Comparison of ENCODE assay signal across 9 cellular contexts in genomic region chr1:37476460-37477197, GRCh38. TPM values are rescaled to one million over a fixed set of nuclear protein-coding genes. Genes with fewer than 3 reads are reported as not detected.
DNase-seq lines count a peak whose midpoint lies in the region; ATAC-seq and TF ChIP-seq lines count a peak whose summit lies in the region.
"Had no signal": no experiment of that assay in that cellular context is flagged by ENCODE, and none has a peak within 500 bp of the region (broad histone marks: within the 10 kb centered on the region; RNA-seq: fewer than 3 reads in every experiment).

No MANE protein-coding gene starts in this region.

- CTCF ChIA-PET in OCI-LY7 (lab: Charles Lee; ENCODE audit: unreplicated experiment) = interaction anchor here (0.6 kb wide), 1 partner anchor 200 kb away, joined by 3 read pairs; no protein-coding TSS in a partner anchor

- no peak overlapping the region for H2AFZ ChIP-seq in OCI-LY7 (ENCODE audit: low read length)

- ATAC-seq in lower lobe of right lung = peak; percentile 0 to 12

- H3K9me3 ChIP-seq in OCI-LY7 (ENCODE audit: low read length) = no peaks in the 10 kb centered on the region
- no peaks in the 10 kb centered on the region for H3K9me3 ChIP-seq in lower lobe of right lung
- H3K9me3 ChIP-seq in tibial artery = no peaks in the 10 kb centered on the region

- peak overlapping the region; percentile 97 for H3K4me2 ChIP-seq in OCI-LY7 (ENCODE audit: low read length)

- DNase-seq in NCI-H2171 treated with DMSO at 0.1 percent for 48 hours (lab: John Stamatoyannopoulos, UW) = peak; percentile 37
- DNase-seq in NCI-H2171 (lab: John Stamatoyannopoulos, UW) = no peak
- DNase-seq in OCI-LY7 (ENCODE audit: low spot score) = no peak
- peak; percentile 53 for DNase-seq in lower lobe of right lung
- peak; percentile 87 to 96 for DNase-seq in tibial artery
- DNase-seq in stimulated activated naive CD4-positive, alpha-beta T cell treated with Interleukin-2 at 50 U/mL for 16 hours (lab: John Stamatoyannopoulos, UW) = no peak
- no peak for DNase-seq in GM10266 (ENCODE audit: extremely low spot score)

- peak overlapping the region; percentile 78 for H3K4me3 ChIP-seq in OCI-LY7 (ENCODE audit: low read depth, low read length, poor library complexity, severe bottlenecking)
- peak overlapping the region; percentile 83 for H3K4me3 ChIP-seq in lower lobe of right lung
- H3K4me3 ChIP-seq in tibial artery = peak overlapping the region; percentile 89 to 96
- H3K4me3 ChIP-seq: cardiac muscle cell had no signal

- H4K20me1 ChIP-seq in OCI-LY7 (ENCODE audit: insufficient read depth, low read length) = peaks cover 9% of the 10 kb centered on the region; the same call in 1 of the 2 replicates

- BruUV-seq in OCI-LY7 (replicated peaks; lab: Mats Ljungman, UMichigan) = no TSS peak

- no peaks in the 10 kb centered on the region for H3K9me2 ChIP-seq in OCI-LY7 (ENCODE audit: insufficient read depth, low read length)

- H3K27ac ChIP-seq in OCI-LY7 (ENCODE audit: low read depth, low read length, poor library complexity, severe bottlenecking) (peak overlapping the region; percentile 78), cingulate gyrus (ENCODE audit: low read depth, low read length) (peak overlapping the region; percentile 75), lower lobe of right lung (peak overlapping the region; percentile 96), tibial artery (peak overlapping the region; percentile 97 to 99)
- H3K27ac ChIP-seq: cardiac muscle cell had no signal

- H3K36me3 ChIP-seq in OCI-LY7 (ENCODE audit: insufficient read depth, low read length) = peaks cover 57% of the 10 kb centered on the region
- peaks cover 39% of the 10 kb centered on the region for H3K36me3 ChIP-seq in lower lobe of right lung
- H3K36me3 ChIP-seq in tibial artery = peaks cover 16 to 34% (median 25%) of the 10 kb centered on the region in 3 donors

- intact Hi-C loops in OCI-LY7 (cut with micrococcal nuclease; ENCODE audit: unreplicated experiment) = no loop called here
- intact Hi-C loops in lower lobe of right lung (cut with DNase I) = no loop called here
- intact Hi-C loops in tibial artery (cut with DNase I; ENCODE audit: low total_unique reads) = no loop called here

- no peaks in the 10 kb centered on the region for H3K27me3 ChIP-seq in lower lobe of right lung (ENCODE audit: low read depth)
- no peaks in the 10 kb centered on the region for H3K27me3 ChIP-seq in tibial artery

- peaks cover 54% of the 10 kb centered on the region for H3K79me2 ChIP-seq in OCI-LY7 (ENCODE audit: insufficient read depth, low read depth, low read length)

- TF ChIP-seq CTCF in OCI-LY7 (conservative IDR thresholded peaks at IDR 0.05; ENCODE audit: low read length) (no peak), lower lobe of right lung (IDR thresholded peaks at IDR 0.05) (no peak), tibial artery (IDR thresholded peaks at IDR 0.05) (no peak), GM10266 (IDR thresholded peaks at IDR 0.05; ENCODE audit: control insufficient read depth, insufficient read depth, low read depth, missing control alignments) (no peak)

- POLR2A ChIA-PET in OCI-LY7 (lab: Charles Lee) = interaction anchor here (2.1 kb wide), 1 partner anchor 38 kb away, joined by 8 read pairs; the partner anchor contains the start of gene MEAF6

- peaks cover 58% of the 10 kb centered on the region for H3K4me1 ChIP-seq in OCI-LY7 (ENCODE audit: insufficient read depth, low read length, poor library complexity, severe bottlenecking)
- H3K4me1 ChIP-seq in lower lobe of right lung = peaks cover 91% of the 10 kb centered on the region
- H3K4me1 ChIP-seq in tibial artery = peaks cover 0 to 85% (median 79%) of the 10 kb centered on the region in 4 donors

RNA-seq across cellular contexts. Expression of gene ZC3H12A, which starts 2.2 kb away (rescaled TPM):
- total RNA-seq in OCI-LY7 (2014; rRNA removed; shearing (Covaris generic)) = 11.2 and 20.7 TPM in 2 replicates
- total RNA-seq in OCI-LY7 (2022) (9.8 and 11.5 TPM in 2 replicates), lower lobe of right lung (12.8 TPM)

RNA-seq across cellular contexts. Expression of gene MEAF6, which starts 37.9 kb away (rescaled TPM):
- 74.3 and 121 TPM in 2 replicates for total RNA-seq in OCI-LY7 (2014; rRNA removed; shearing (Covaris generic))
- 69.8 and 73.8 TPM in 2 replicates for total RNA-seq in OCI-LY7 (2022)
- 59.5 TPM for total RNA-seq in lower lobe of right lung

Comparison
In these comparisons a context has a peak if more than half of its experiments do, and no peak if none do; other contexts are left out.
1. DNase-seq: peak in NCI-H2171 treated with DMSO at 0.1 percent for 48 hours (single experiment), lower lobe of right lung (single experiment) and tibial artery (2 of 2); none in NCI-H2171 (single experiment), OCI-LY7 (single experiment), stimulated activated naive CD4-positive, alpha-beta T cell treated with Interleukin-2 at 50 U/mL for 16 hours (single experiment) and GM10266 (single experiment).
2. Peak in every context shown above with its lines, with median percentiles within 50 percentile points of each other: H3K27ac ChIP-seq and H3K4me3 ChIP-seq.